ENCODE assay signal across 11 cellular contexts in genomic region chr13:41459754-41460111, GRCh38. TPM values are rescaled to one million over a fixed set of nuclear protein-coding genes. Genes with fewer than 3 reads are reported as not detected.
DNase-seq lines count a peak whose midpoint lies in the region; ATAC-seq and TF ChIP-seq lines count a peak whose summit lies in the region.
"Had no signal": no experiment of that assay in that cellular context is flagged by ENCODE, and none has a peak within 500 bp of the region (broad histone marks: within the 10 kb centered on the region; RNA-seq: fewer than 3 reads in every experiment).

No MANE protein-coding gene starts in this region.

- H3K27me3 Mint-ChIP-seq in activated naive CD4-positive, alpha-beta T cell treated with anti-CD3 and anti-CD28 coated beads, Interleukin-2, amount 50 U/mL, for 24 hours: no peaks in the 10 kb centered on the region

- H3K4me1 ChIP-seq in ascending aorta (peaks cover 0 to 32% of the 10 kb centered on the region in 2 donors), lower lobe of right lung (peaks cover 60% of the 10 kb centered on the region), thoracic aorta (ENCODE audit: control insufficient read depth in 1 of 2, low read depth in 2 of 2) (peaks cover 11 to 42% of the 10 kb centered on the region in 2 donors)
- H3K4me1 ChIP-seq: foreskin keratinocyte had no signal

- H3K4me3 Mint-ChIP-seq in activated naive CD4-positive, alpha-beta T cell treated with anti-CD3 and anti-CD28 coated beads, Interleukin-2, amount 50 U/mL, for 24 hours: peak overlapping the region; percentile 99

- no peak for TF ChIP-seq CTCF in ascending aorta (IDR thresholded peaks at IDR 0.05)
- TF ChIP-seq CTCF in lower lobe of right lung (IDR thresholded peaks at IDR 0.05): no peak
- no peak for TF ChIP-seq CTCF in thoracic aorta (IDR thresholded peaks at IDR 0.05)

- H3K27ac Mint-ChIP-seq in activated naive CD4-positive, alpha-beta T cell treated with anti-CD3 and anti-CD28 coated beads, Interleukin-2, amount 50 U/mL, for 24 hours: peak overlapping the region; percentile 98

- no peak for DNase-seq in activated naive CD4-positive, alpha-beta T cell (lab: John Stamatoyannopoulos, UW)
- DNase-seq in ascending aorta (ENCODE audit: low spot score in 2 of 2): no peak
- no peak for DNase-seq in lower lobe of right lung
- DNase-seq in thoracic aorta (ENCODE audit: low spot score): no peak
- DNase-seq in NCI-H2081 (lab: John Stamatoyannopoulos, UW): no peak
- no peak for DNase-seq in NCI-H446 (lab: John Stamatoyannopoulos, UW)
- no peak for DNase-seq in stimulated activated CD4-positive, alpha-beta T cell treated with anti-CD3 and anti-CD28 coated beads, Interleukin-4, amount 100 ng/mL, for 4 hours
- DNase-seq: adrenal gland, foreskin keratinocyte, NCI-H774 had no signal

- no peak for ATAC-seq in lower lobe of right lung
- ATAC-seq in thoracic aorta (ENCODE audit: insufficient number of reproducible peaks, low FRiP score, low read depth): no peak
- ATAC-seq: foreskin keratinocyte had no signal

- H3K27me3 ChIP-seq in ascending aorta (no peaks in the 10 kb centered on the region), lower lobe of right lung (ENCODE audit: low read depth) (no peaks in the 10 kb centered on the region), thoracic aorta (replicated peaks; ENCODE audit: insufficient read depth) (no peaks in the 10 kb centered on the region)
- H3K27me3 ChIP-seq: adrenal gland had no signal

- H3K27ac ChIP-seq in ascending aorta (no peak overlapping the region), lower lobe of right lung (peak overlapping the region; percentile 95), thoracic aorta (no peak overlapping the region)
- H3K27ac ChIP-seq: adrenal gland, foreskin keratinocyte had no signal

- intact Hi-C loops in ascending aorta (cut with DNase I) (loop anchor here (2.0 to 5.0 kb wide), 2 partner anchors 37 to 583 kb away; no protein-coding TSS in a partner anchor), lower lobe of right lung (cut with DNase I) (no loop called here)

- peaks cover 65% of the 10 kb centered on the region for H3K4me1 Mint-ChIP-seq in activated naive CD4-positive, alpha-beta T cell treated with anti-CD3 and anti-CD28 coated beads, Interleukin-2, amount 50 U/mL, for 24 hours

- H3K9me3 Mint-ChIP-seq in activated naive CD4-positive, alpha-beta T cell treated with anti-CD3 and anti-CD28 coated beads, Interleukin-2, amount 50 U/mL, for 24 hours: no peaks in the 10 kb centered on the region

- H3K36me3 ChIP-seq in ascending aorta (peaks cover 0 to 41% of the 10 kb centered on the region in 2 donors), lower lobe of right lung (peaks cover 48% of the 10 kb centered on the region), thoracic aorta (no peaks in the 10 kb centered on the region)
- H3K36me3 ChIP-seq: adrenal gland had no signal

- peak overlapping the region; percentile 80 to 99 for H3K4me3 ChIP-seq in ascending aorta
- peak overlapping the region; percentile 80 for H3K4me3 ChIP-seq in lower lobe of right lung
- peak overlapping the region; percentile 92 for H3K4me3 ChIP-seq in thoracic aorta
- H3K4me3 ChIP-seq: adrenal gland had no signal

- no peaks in the 10 kb centered on the region for H3K9me3 ChIP-seq in ascending aorta
- no peaks in the 10 kb centered on the region for H3K9me3 ChIP-seq in lower lobe of right lung
- no peaks in the 10 kb centered on the region for H3K9me3 ChIP-seq in thoracic aorta
- H3K9me3 ChIP-seq: adrenal gland had no signal

- H3K36me3 Mint-ChIP-seq in activated naive CD4-positive, alpha-beta T cell treated with anti-CD3 and anti-CD28 coated beads, Interleukin-2, amount 50 U/mL, for 24 hours: peaks cover 29% of the 10 kb centered on the region

RNA-seq across cellular contexts. Expression of gene RGCC, which starts 2.4 kb away (rescaled TPM):
- total RNA-seq in ascending aorta (184 TPM), lower lobe of right lung (381 TPM), thoracic aorta (100 to 1,000 TPM in 1 of 2 donors, 10 to 100 TPM in 1; 93.3 to 134 TPM)
